ENCODE assay signal across 12 cellular contexts in the genomic region with DNA sequence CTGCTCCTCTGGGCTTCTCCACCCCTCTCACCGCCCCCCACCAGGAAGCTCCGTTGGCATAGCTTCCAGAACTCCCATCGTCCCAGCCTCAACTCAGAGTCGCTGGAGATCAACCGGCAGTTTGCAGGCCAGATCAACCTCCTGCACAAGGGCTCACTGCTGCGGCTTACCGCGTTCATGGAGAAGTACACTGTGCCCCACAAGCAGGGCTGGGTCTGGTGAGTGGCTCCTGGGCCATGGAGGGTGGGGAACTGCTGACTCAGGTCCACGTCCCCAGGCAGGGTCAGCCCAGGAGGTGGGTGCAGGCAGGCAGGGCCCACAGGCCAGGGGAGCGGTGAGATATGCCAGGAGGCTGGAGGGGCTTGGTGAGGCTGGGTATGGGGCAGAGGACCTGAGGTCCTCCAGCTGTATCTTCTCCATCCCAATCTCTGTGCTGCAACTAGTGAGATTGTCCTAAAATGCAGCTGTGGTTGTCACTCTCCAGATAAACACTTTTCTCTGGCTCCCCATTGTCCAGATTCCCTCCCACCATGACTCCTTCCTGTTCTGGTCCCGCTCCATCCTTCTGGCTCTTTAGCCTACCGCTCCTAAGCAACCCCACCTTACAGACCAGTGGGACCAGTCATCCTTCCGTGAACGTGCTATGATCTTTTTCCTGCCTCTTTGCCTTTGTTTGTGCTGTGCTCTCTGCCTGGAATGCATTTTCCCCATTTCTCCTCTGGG.
"Had no signal": no experiment of that assay in that cellular context is flagged by ENCODE, and none has a peak within 500 bp of the region (broad histone marks: within the 10 kb centered on the region; RNA-seq: fewer than 3 reads in every experiment).

No MANE protein-coding gene starts in this region.

- H3K27ac Mint-ChIP-seq: naive thymus-derived CD4-positive, alpha-beta T cell; nephron progenitor cell; type B pancreatic cell had no signal

- H3K4me1 Mint-ChIP-seq: central memory CD8-positive, alpha-beta T cell; naive thymus-derived CD4-positive, alpha-beta T cell had no signal

- DNase-seq: cortex of kidney; effector CD8-positive, alpha-beta T cell; islet precursor cell; naive thymus-derived CD4-positive, alpha-beta T cell; nephron progenitor cell; right cardiac atrium; stimulated activated naive CD4-positive, alpha-beta T cell had no signal

- H3K27me3 Mint-ChIP-seq: central memory CD8-positive, alpha-beta T cell; naive thymus-derived CD4-positive, alpha-beta T cell; type B pancreatic cell had no signal

- H3K27me3 ChIP-seq: neutrophil had no signal

- H3K9me3 Mint-ChIP-seq: central memory CD8-positive, alpha-beta T cell; type B pancreatic cell had no signal

- H3K27ac ChIP-seq: dorsolateral prefrontal cortex, neutrophil had no signal

- H3K4me3 Mint-ChIP-seq: central memory CD8-positive, alpha-beta T cell; naive thymus-derived CD4-positive, alpha-beta T cell; nephron progenitor cell; type B pancreatic cell had no signal

- H3K36me3 Mint-ChIP-seq: type B pancreatic cell had no signal

- H3K9me3 ChIP-seq: neutrophil had no signal

- H3K4me3 ChIP-seq: dorsolateral prefrontal cortex had no signal

- ATAC-seq: esophagus mucosa; naive thymus-derived CD4-positive, alpha-beta T cell had no signal
